In genomic region chr13:70324519-70324918, GRCh38 we compare ENCODE assay signal across 29 cellular contexts.
"Had no signal": no experiment of that assay in that cellular context is flagged by ENCODE, and none has a peak within 500 bp of the region (broad histone marks: within the 10 kb centered on the region; RNA-seq: fewer than 3 reads in every experiment).

No MANE protein-coding gene starts in this region.

- H3K27me3 ChIP-seq: brain microvascular endothelial cell, esophagus muscularis mucosa, foreskin keratinocyte, gastrocnemius medialis had no signal

- H3K9me3 Mint-ChIP-seq: activated CD4-positive, alpha-beta memory T cell treated with anti-CD3 and anti-CD28 coated beads, Interleukin-2, amount 10 ng/mL, durations not matched to agents 7 days and 5 days; activated CD4-positive, alpha-beta T cell treated with anti-CD3 and anti-CD28 coated beads, Interleukin-2, amount 10 ng/mL, durations not matched to agents 7 days and 5 days had no signal

- H3K4me1 Mint-ChIP-seq: activated CD4-positive, alpha-beta memory T cell treated with anti-CD3 and anti-CD28 coated beads, Interleukin-2, amount 10 ng/mL, durations not matched to agents 7 days and 5 days; activated CD4-positive, alpha-beta T cell treated with anti-CD3 and anti-CD28 coated beads, Interleukin-2, amount 10 ng/mL, durations not matched to agents 7 days and 5 days; activated naive CD4-positive, alpha-beta T cell treated with anti-CD3 and anti-CD28 coated beads, Interleukin-2, amount 10 ng/mL, durations not matched to agents 7 days and 5 days; activated naive CD8-positive, alpha-beta T cell treated with anti-CD3 and anti-CD28 coated beads, Interleukin-2, amount 10 ng/mL, durations not matched to agents 7 days and 5 days; central memory CD8-positive, alpha-beta T cell; T-helper 17 cell had no signal

- H3K36me3 ChIP-seq: brain microvascular endothelial cell, esophagus muscularis mucosa, gastrocnemius medialis had no signal

- H3K27me3 Mint-ChIP-seq: activated CD4-positive, alpha-beta memory T cell treated with anti-CD3 and anti-CD28 coated beads, Interleukin-2, amount 10 ng/mL, durations not matched to agents 7 days and 5 days; activated CD4-positive, alpha-beta T cell treated with anti-CD3 and anti-CD28 coated beads, Interleukin-2, amount 10 ng/mL, durations not matched to agents 7 days and 5 days; activated naive CD4-positive, alpha-beta T cell treated with anti-CD3 and anti-CD28 coated beads, Interleukin-2, amount 10 ng/mL, durations not matched to agents 7 days and 5 days; activated naive CD8-positive, alpha-beta T cell treated with anti-CD3 and anti-CD28 coated beads, Interleukin-2, amount 10 ng/mL, durations not matched to agents 7 days and 5 days; activated T-cell treated with anti-CD3 and anti-CD28 coated beads, Interleukin-2, amount 50 U/mL, for 24 hours; central memory CD8-positive, alpha-beta T cell; effector memory CD8-positive, alpha-beta T cell; T-helper 17 cell had no signal

- H3K36me3 Mint-ChIP-seq: activated naive CD4-positive, alpha-beta T cell treated with anti-CD3 and anti-CD28 coated beads, Interleukin-2, amount 10 ng/mL, durations not matched to agents 7 days and 5 days; activated naive CD8-positive, alpha-beta T cell treated with anti-CD3 and anti-CD28 coated beads, Interleukin-2, amount 10 ng/mL, durations not matched to agents 7 days and 5 days had no signal

- H3K4me3 ChIP-seq: esophagus muscularis mucosa, gastrocnemius medialis had no signal

- H3K4me1 ChIP-seq: esophagus muscularis mucosa, foreskin keratinocyte, gastrocnemius medialis had no signal

- H3K27ac ChIP-seq: brain microvascular endothelial cell, esophagus muscularis mucosa, foreskin keratinocyte, gastrocnemius medialis had no signal

- H3K27ac Mint-ChIP-seq: activated CD4-positive, alpha-beta memory T cell treated with anti-CD3 and anti-CD28 coated beads, Interleukin-2, amount 10 ng/mL, durations not matched to agents 7 days and 5 days; activated CD4-positive, alpha-beta T cell treated with anti-CD3 and anti-CD28 coated beads, Interleukin-2, amount 10 ng/mL, durations not matched to agents 7 days and 5 days; activated naive CD4-positive, alpha-beta T cell treated with anti-CD3 and anti-CD28 coated beads, Interleukin-2, amount 10 ng/mL, durations not matched to agents 7 days and 5 days; activated naive CD4-positive, alpha-beta T cell treated with anti-CD3 and anti-CD28 coated beads, Interleukin-2, amount 50 U/mL, for 72 hours; activated naive CD8-positive, alpha-beta T cell treated with anti-CD3 and anti-CD28 coated beads, Interleukin-2, amount 10 ng/mL, durations not matched to agents 7 days and 5 days; activated T-cell treated with anti-CD3 and anti-CD28 coated beads, Interleukin-2, amount 50 U/mL, for 24 hours; activated T-cell treated with anti-CD3 and anti-CD28 coated beads, Interleukin-2, amount 50 U/mL, for 72 hours; effector memory CD8-positive, alpha-beta T cell; T-helper 17 cell; T-helper 2 cell treated with Interferon-gamma antibody and Interleukin-4, amounts not matched to agents 5 μg/mL and 100 μg/mL, for 36 hours had no signal

- ATAC-seq: activated naive CD4-positive, alpha-beta T cell treated with anti-CD3 and anti-CD28 coated beads, Interleukin-2, amount 50 U/mL, for 72 hours; activated T-cell treated with anti-CD3 and anti-CD28 coated beads, Interleukin-2, amount 50 U/mL, for 72 hours; effector memory CD8-positive, alpha-beta T cell; foreskin keratinocyte; gastrocnemius medialis; T-helper 17 cell had no signal

- H3K4me3 Mint-ChIP-seq: activated CD4-positive, alpha-beta memory T cell treated with anti-CD3 and anti-CD28 coated beads, Interleukin-2, amount 10 ng/mL, durations not matched to agents 7 days and 5 days; activated CD4-positive, alpha-beta T cell treated with anti-CD3 and anti-CD28 coated beads, Interleukin-2, amount 10 ng/mL, durations not matched to agents 7 days and 5 days; activated naive CD4-positive, alpha-beta T cell treated with anti-CD3 and anti-CD28 coated beads, Interleukin-2, amount 10 ng/mL, durations not matched to agents 7 days and 5 days; activated naive CD8-positive, alpha-beta T cell treated with anti-CD3 and anti-CD28 coated beads, Interleukin-2, amount 10 ng/mL, durations not matched to agents 7 days and 5 days; activated T-cell treated with anti-CD3 and anti-CD28 coated beads, Interleukin-2, amount 50 U/mL, for 24 hours; activated T-cell treated with anti-CD3 and anti-CD28 coated beads, Interleukin-2, amount 50 U/mL, for 72 hours; central memory CD8-positive, alpha-beta T cell; effector memory CD8-positive, alpha-beta T cell; T-helper 17 cell; T-helper 2 cell treated with Interferon-gamma antibody and Interleukin-4, amounts not matched to agents 5 μg/mL and 100 μg/mL, for 36 hours had no signal

- H3K9me3 ChIP-seq: esophagus muscularis mucosa, gastrocnemius medialis had no signal

- DNase-seq: activated CD4-positive, alpha-beta memory T cell treated with anti-CD3 and anti-CD28 coated beads, Interleukin-2, amount 10 ng/mL, durations not matched to agents 7 days and 5 days; activated CD4-positive, alpha-beta T cell treated with anti-CD3 and anti-CD28 coated beads for 1 hour; activated CD4-positive, alpha-beta T cell treated with anti-CD3 and anti-CD28 coated beads for 4 hours; activated CD4-positive, alpha-beta T cell treated with anti-CD3 and anti-CD28 coated beads, Interleukin-2, amount 10 ng/mL, durations not matched to agents 7 days and 5 days; activated CD4-positive, alpha-beta T cell treated with anti-CD3 and anti-CD28 coated beads, Interleukin-2, amount 50 U/mL, for 4 hours; activated CD8-positive, alpha-beta memory T cell treated with anti-CD3 and anti-CD28 coated beads, Interleukin-2, amount 50 U/mL, for 48 hours; activated gamma-delta T cell; activated naive CD4-positive, alpha-beta T cell; activated naive CD4-positive, alpha-beta T cell treated with anti-CD3 and anti-CD28 coated beads, Interleukin-2, amount 10 ng/mL, durations not matched to agents 7 days and 5 days; activated naive CD8-positive, alpha-beta T cell treated with anti-CD3 and anti-CD28 coated beads, Interleukin-2, amount 10 ng/mL, durations not matched to agents 7 days and 5 days; activated T-cell treated with anti-CD3 and anti-CD28 coated beads for 4 hours; activated T-cell treated with anti-CD3 and anti-CD28 coated beads, Interleukin-2, amount 50 U/mL, for 24 hours; activated T-cell treated with anti-CD3 and anti-CD28 coated beads, Interleukin-2, amount 50 U/mL, for 72 hours; brain microvascular endothelial cell; cortex of kidney; dermis blood vessel endothelial cell; effector CD4-positive, alpha-beta T cell; effector memory CD8-positive, alpha-beta T cell; erythroblast; foreskin keratinocyte; gastrocnemius medialis; glutamatergic neuron; T-helper 1 cell; T-helper 17 cell; T1000 had no signal
